Comparison of ENCODE assay signal across 9 cellular contexts in the genomic region with DNA sequence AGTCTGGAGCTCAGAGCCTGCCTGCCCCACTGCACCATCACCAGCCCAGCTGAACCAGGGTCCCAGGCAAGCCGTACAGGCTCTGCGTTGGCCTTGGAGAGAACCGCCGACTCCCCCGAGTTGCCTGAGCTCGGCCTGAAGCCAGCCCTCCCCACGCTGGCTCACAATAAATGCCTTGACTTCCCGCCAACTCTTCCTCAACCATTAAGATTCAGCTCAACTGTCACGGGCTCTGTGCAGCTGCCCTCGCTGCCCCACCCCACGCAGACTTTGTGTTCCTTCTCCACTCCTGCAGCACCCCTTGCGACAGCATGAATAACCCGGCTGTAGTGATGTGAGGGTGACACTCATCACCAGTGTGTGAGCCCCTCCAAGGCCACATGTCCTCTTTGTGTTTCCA. TPM values are rescaled to one million over a fixed set of nuclear protein-coding genes. Genes with fewer than 3 reads are reported as not detected.
DNase-seq lines count a peak whose midpoint lies in the region; TF ChIP-seq lines count a peak whose summit lies in the region.
"Had no signal": no experiment of that assay in that cellular context is flagged by ENCODE, and none has a peak within 500 bp of the region (broad histone marks: within the 10 kb centered on the region; RNA-seq: fewer than 3 reads in every experiment).

No MANE protein-coding gene starts in this region.

- DNase-seq in GM13976 (ENCODE audit: low spot score) (peak; percentile 7), SHP77 (lab: John Stamatoyannopoulos, UW) (peak; percentile 27 to 57), head of caudate nucleus (peak; percentile 62 to 91 (median 80)), prostate gland (ENCODE audit: low spot score) (peak; percentile 22), SKM-1 (lab: John Stamatoyannopoulos, UW; ENCODE audit: unreplicated experiment) (no peak), lower leg skin (ENCODE audit: low spot score in 2 of 2) (no peak), MG63 (no peak)
- DNase-seq in effector CD8-positive, alpha-beta T cell (lab: John Stamatoyannopoulos, UW): no peak

- no peaks in the 10 kb centered on the region for H3K4me1 ChIP-seq in prostate gland (replicated peaks)
- H3K4me1 ChIP-seq: SJSA1 had no signal

- no peaks in the 10 kb centered on the region for H3K36me3 ChIP-seq in prostate gland
- no peaks in the 10 kb centered on the region for H3K36me3 ChIP-seq in MG63
- H3K36me3 ChIP-seq: SJSA1 had no signal

- H3K27ac ChIP-seq in prostate gland: no peak overlapping the region
- H3K27ac ChIP-seq: SJSA1 had no signal

- TF ChIP-seq CTCF in GM13976 (IDR thresholded peaks at IDR 0.05; ENCODE audit: borderline replicate concordance, control extremely low read depth, extremely low read depth, insufficient read depth, missing control alignments): no peak
- no peak for TF ChIP-seq CTCF in prostate gland (IDR thresholded peaks at IDR 0.05)
- no peak for TF ChIP-seq CTCF in lower leg skin (IDR thresholded peaks at IDR 0.05)

- 6% methylated on average over 13 of the region's 13 CpGs for WGBS in prostate gland
- 10 to 18% methylated on average over 13 of the region's 13 CpGs for WGBS in lower leg skin, 2 donors

- TF ChIP-seq POLR2A in prostate gland (IDR thresholded peaks at IDR 0.05) (no peak), lower leg skin (IDR thresholded peaks at IDR 0.05) (no peak)

- H3K4me3 ChIP-seq in prostate gland: no peak overlapping the region
- H3K4me3 ChIP-seq in lower leg skin (ENCODE audit: low read depth, poor library complexity, severe bottlenecking): no peak overlapping the region
- no peak overlapping the region for H3K4me3 ChIP-seq in MG63
- H3K4me3 ChIP-seq: SJSA1 had no signal

- in situ Hi-C loops in GM13976 (cut with MboI; ENCODE audit: low sequenced_read_pairs, unreplicated experiment): no loop called here

- no peaks in the 10 kb centered on the region for H3K27me3 ChIP-seq in prostate gland (replicated peaks; ENCODE audit: insufficient read depth)
- no peaks in the 10 kb centered on the region for H3K27me3 ChIP-seq in MG63
- H3K27me3 ChIP-seq: SJSA1 had no signal

- intact Hi-C loops in head of caudate nucleus (cut with DNase I): no loop called here
- intact Hi-C loops in prostate gland (cut with DNase I): no loop called here
- intact Hi-C loops in lower leg skin (cut with DNase I; ENCODE audit: low total_unique reads): no loop called here

- no peaks in the 10 kb centered on the region for H3K9me3 ChIP-seq in prostate gland
- H3K9me3 ChIP-seq in MG63: no peaks in the 10 kb centered on the region
- H3K9me3 ChIP-seq: SJSA1 had no signal

RNA-seq across cellular contexts. Expression of a gene that starts 4.8 kb away (rescaled TPM):
- total RNA-seq in prostate gland (10 to 100 TPM in 1 of 2 donors, 1 to 10 TPM in 1; 8.3 to 11.1 TPM), lower leg skin (1 to 10 TPM; 1.9 to 3.6 (median 2.7) TPM)
- 0.36 and 0.64 TPM in 2 replicates for total RNA-seq in MG63 (2014; rRNA removed; shearing (Covaris generic); ENCODE audit: low replicate concordance)

RNA-seq across cellular contexts. Expression of a gene that starts 11.1 kb away (rescaled TPM):
- total RNA-seq in prostate gland (1 to 10 TPM; 1.6 to 2.0 TPM), lower leg skin (1 to 10 TPM; 4.0 to 5.7 (median 4.7) TPM)
- total RNA-seq in MG63 (2014; rRNA removed; shearing (Covaris generic); ENCODE audit: low replicate concordance): not detected in 2 replicates
- total RNA-seq: SJSA1 had no signal

Comparison
In these comparisons a context has a peak if more than half of its experiments do, and no peak if none do; other contexts are left out.
1. DNase-seq: peak in GM13976 (single experiment), SHP77 (2 of 2), head of caudate nucleus (42 of 42) and prostate gland (single experiment); none in SKM-1 (single experiment), effector CD8-positive, alpha-beta T cell (single experiment), lower leg skin (0 of 2) and MG63 (single experiment).